Comparison of ENCODE assay signal across 8 cellular contexts in the genomic region with DNA sequence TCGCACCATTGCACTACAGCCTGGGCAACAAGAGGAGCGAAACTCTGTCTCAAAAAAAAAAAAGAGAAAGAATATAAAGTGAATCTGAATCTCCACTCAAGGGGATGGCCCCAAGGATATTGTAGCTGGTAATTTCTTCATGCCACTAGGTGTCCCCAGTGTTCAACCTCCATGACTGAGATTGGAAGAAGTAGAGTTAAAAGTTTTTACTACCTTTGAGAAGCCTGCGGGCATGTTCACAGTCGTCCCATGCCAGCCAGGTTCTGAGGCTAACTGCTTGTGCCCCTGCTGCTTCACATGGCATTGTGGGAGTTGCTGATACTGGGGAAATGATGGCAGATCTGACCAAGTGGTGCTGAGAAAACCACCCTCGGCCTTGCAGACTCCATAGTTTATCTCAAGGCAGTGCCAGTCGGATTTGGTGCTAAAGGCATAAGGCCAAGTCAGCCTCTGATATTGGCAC. TPM values are rescaled to one million over a fixed set of nuclear protein-coding genes. Genes with fewer than 3 reads are reported as not detected.
A peak's percentile ranks its signal among the peaks of the same experiment; 100 is the strongest.
DNase-seq lines count a peak whose midpoint lies in the region; ATAC-seq, FAIRE-seq and TF ChIP-seq lines count a peak whose summit lies in the region.

No MANE protein-coding gene starts in this region.

- RAD21 ChIA-PET in HCT116 (lab: Charles Lee; ENCODE audit: low non-redundant PET in 1 of 2, low total read pairs in 2 of 2, uncharacterized antibody in 2 of 2, unreplicated experiment in 2 of 2), result interaction anchor here (1.2 to 1.9 kb wide), 2 partner anchors 95 to 96 kb away, joined by 3 to 5 read pairs; no protein-coding TSS in a partner anchor

- H3K9ac ChIP-seq in HCT116 (ENCODE audit: low read length), result no peak overlapping the region

- H3K9me3 Mint-ChIP-seq in nephron, result no peaks in the 10 kb centered on the region

- intact Hi-C loops in HCT116 (cut with micrococcal nuclease), result loop anchor here (1.0 to 5.0 kb wide), 2 partner anchors 94 to 346 kb away; no protein-coding TSS in a partner anchor

- H3K79me2 ChIP-seq in HCT116 (ENCODE audit: insufficient read depth, low read length), result no peaks in the 10 kb centered on the region

- peak; percentile 80 for TF ChIP-seq RAD21 in HCT116 (IDR thresholded peaks at IDR 0.05; ENCODE audit: low read depth)

- peak; percentile 66 for FAIRE-seq in D721Med (lab: Jason Lieb, UNC)

- H3K27ac ChIP-seq in HCT116 (ENCODE audit: low read depth, low read length), result peak overlapping the region; percentile 15; the same call in 1 of the 2 replicates

- H3K36me3 Mint-ChIP-seq in nephron (ENCODE audit: low read depth), result peaks cover 34% of the 10 kb centered on the region

- H3K27ac Mint-ChIP-seq in nephron, result peak overlapping the region in 1 of 3 experiments; percentile 60

- in situ Hi-C loops in SK-MEL-5 (cut with HindIII; ENCODE audit: low pct_unique_long_range_greater_than_20kb, low sequenced_read_pairs), result no loop called here

- H2AFZ ChIP-seq in HCT116 (ENCODE audit: low read depth, low read length, poor library complexity, severe bottlenecking), result no peak overlapping the region

- peaks cover 11% of the 10 kb centered on the region for H3K4me1 Mint-ChIP-seq in nephron

- H3K4me3 ChIP-seq in HCT116 (replicated peaks in 1 of 2; ENCODE audit: low read depth in 1 of 2, low read length in 2 of 2), result no peak overlapping the region

- no peaks in the 10 kb centered on the region for H3K27me3 Mint-ChIP-seq in nephron (ENCODE audit: low read depth)

- H3K4me1 ChIP-seq in HCT116 (ENCODE audit: control insufficient read depth in 1 of 2, insufficient read depth in 2 of 2, low read length in 2 of 2), result peaks cover 7 to 25% of the 10 kb centered on the region in 2 experiments

- H3K9me3 ChIP-seq in HCT116 (ENCODE audit: control insufficient read depth in 1 of 2, insufficient read depth in 1 of 2, low read depth in 1 of 2, low read length in 2 of 2), result no peaks in the 10 kb centered on the region

- CTCF ChIA-PET in HCT116 (lab: Charles Lee), result interaction anchor here (0.8 to 1.6 kb wide), 13 partner anchors 9 to 347 kb away, joined by 3 to 27 read pairs (median 3); no protein-coding TSS in a partner anchor

- no peaks in the 10 kb centered on the region; the same call in 1 of the 2 replicates for H4K20me1 ChIP-seq in HCT116 (ENCODE audit: insufficient read depth)

- TF ChIP-seq POLR2A in HCT116 (IDR thresholded peaks at IDR 0.05; ENCODE audit: borderline replicate concordance, extremely low read depth, insufficient read depth, insufficient read length), result no peak

- peaks cover 13 to 32% of the 10 kb centered on the region in 2 experiments; a peak in 2 of 4 replicates for H3K36me3 ChIP-seq in HCT116 (ENCODE audit: control insufficient read depth in 1 of 2, insufficient read depth in 2 of 2, low read length in 2 of 2)

- no peak for DNase-seq in D721Med (ENCODE audit: insufficient read length, low spot score)
- peak; percentile 46 for DNase-seq in HCT116 (ENCODE audit: low read depth, low spot score)
- peak; percentile 61 for DNase-seq in SK-MEL-5 (ENCODE audit: low read depth, low spot score)

- H3K4me2 ChIP-seq in HCT116 (ENCODE audit: low read length), result no peak overlapping the region

- BruUV-seq in HCT116 (replicated peaks; lab: Mats Ljungman, UMichigan), result no TSS peak

- H3K4me3 Mint-ChIP-seq in nephron, result no peak overlapping the region

- no peaks in the 10 kb centered on the region for H3K9me2 ChIP-seq in HCT116 (ENCODE audit: insufficient read depth)

- ATAC-seq in HCT116 (peak; percentile 42), esophagus mucosa (peak; percentile 44), GM18907 (IDR thresholded peaks at IDR 0.05; ENCODE audit: unreplicated experiment) (no peak), HG02981 (IDR thresholded peaks at IDR 0.05; ENCODE audit: unreplicated experiment) (no peak), GM21528 (IDR thresholded peaks at IDR 0.05; ENCODE audit: low FRiP score, unreplicated experiment) (no peak)

- no peaks in the 10 kb centered on the region for H3K27me3 ChIP-seq in HCT116 (ENCODE audit: insufficient read depth, low read length)

- POLR2A ChIA-PET in HCT116 (lab: Charles Lee), result interaction anchor here (0.8 kb wide), 1 partner anchor 94 kb away, joined by 4 read pairs; no protein-coding TSS in a partner anchor

- peak; percentile 66 for TF ChIP-seq CTCF in D721Med (IDR thresholded peaks at IDR 0.05; ENCODE audit: insufficient read depth, missing control alignments)
- TF ChIP-seq CTCF in HCT116 (IDR thresholded peaks at IDR 0.05 in 2 of 3, conservative IDR thresholded peaks at IDR 0.05 in 1 of 3; ENCODE audit: borderline replicate concordance in 1 of 3, insufficient read depth in 1 of 3, low read depth in 2 of 3, low read length in 2 of 3), result peak; percentile 65 to 70 (median 69)
- TF ChIP-seq CTCF in nephron (IDR thresholded peaks at IDR 0.05; ENCODE audit: unreplicated experiment in 3 of 3), result peak; percentile 64 to 71 (median 66)

TF ChIP-seq in HCT116, 20 proteins besides CTCF, POLR2A, EP300 and RAD21:
- TF ChIP-seq, protein P1, sequence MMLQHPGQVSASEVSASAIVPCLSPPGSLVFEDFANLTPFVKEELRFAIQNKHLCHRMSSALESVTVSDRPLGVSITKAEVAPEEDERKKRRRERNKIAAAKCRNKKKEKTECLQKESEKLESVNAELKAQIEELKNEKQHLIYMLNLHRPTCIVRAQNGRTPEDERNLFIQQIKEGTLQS (IDR thresholded peaks at IDR 0.05), result no peak
- TF ChIP-seq YY1 (IDR thresholded peaks at IDR 0.05; ENCODE audit: extremely low read depth, insufficient replicate concordance, low read depth, low read length), result peak; percentile 20
- TF ChIP-seq ZNF274 (IDR thresholded peaks at IDR 0.05; ENCODE audit: low read depth, low read length), result no peak

RNA-seq across cellular contexts. Expression of gene SHISA4, which starts 10.8 kb away (rescaled TPM):
- total RNA-seq in HCT116 (2021; ENCODE audit: unreplicated experiment) (15.2 TPM), esophagus mucosa (1.2 TPM)
- 23.0 and 23.2 TPM in 2 replicates for polyA plus RNA-seq in HCT116 (2012)
- 34.1 and 35.0 TPM in 2 replicates for total RNA-seq in SK-MEL-5 (2014; rRNA removed; shearing (Covaris generic))
- polyA plus RNA-seq in SK-MEL-5 (2015; cell fraction: cytosol; rRNA removed), result 61.2 and 66.1 TPM in 2 replicates
- 35.2 and 36.3 TPM in 2 replicates for polyA plus RNA-seq in SK-MEL-5 (2015; cell fraction: nucleus; rRNA removed)

RNA-seq across cellular contexts. Expression of gene IPO9, which starts 49.0 kb away (rescaled TPM):
- total RNA-seq in HCT116 (2021; ENCODE audit: unreplicated experiment), result 80.6 TPM
- polyA plus RNA-seq in HCT116 (2012), result 34.4 and 44.0 TPM in 2 replicates
- total RNA-seq in SK-MEL-5 (2014; rRNA removed; shearing (Covaris generic)), result 20.8 and 29.3 TPM in 2 replicates
- 28.8 and 38.0 TPM in 2 replicates for polyA plus RNA-seq in SK-MEL-5 (2015; cell fraction: cytosol; rRNA removed)
- polyA plus RNA-seq in SK-MEL-5 (2015; cell fraction: nucleus; rRNA removed), result 54.6 and 56.0 TPM in 2 replicates
- 26.9 TPM for total RNA-seq in esophagus mucosa

Comparison
In these comparisons a context has a peak if more than half of its experiments do, and no peak if none do; other contexts are left out.
1. ATAC-seq: peak in HCT116 (single experiment) and esophagus mucosa (single experiment); none in GM18907 (single experiment), HG02981 (single experiment) and GM21528 (single experiment).
2. Peak in every context shown above with its lines, with median percentiles within 50 percentile points of each other: CTCF ChIP-seq.